Comparison of ENCODE assay signal across 33 cellular contexts in genomic region chr12:58079806-58080205, GRCh38.
"Had no signal": no experiment of that assay in that cellular context is flagged by ENCODE, and none has a peak within 500 bp of the region (broad histone marks: within the 10 kb centered on the region; RNA-seq: fewer than 3 reads in every experiment).

No MANE protein-coding gene starts in this region.

- H3K27ac Mint-ChIP-seq: activated CD8-positive, alpha-beta T cell treated with anti-CD3 and anti-CD28 coated beads for 36 hours; activated naive CD4-positive, alpha-beta T cell treated with anti-CD3 and anti-CD28 coated beads for 36 hours; activated naive CD4-positive, alpha-beta T cell treated with anti-CD3 and anti-CD28 coated beads, Interleukin-2, amount 50 U/mL, for 24 hours; activated naive CD8-positive, alpha-beta T cell treated with anti-CD3 and anti-CD28 coated beads for 36 hours; activated naive CD8-positive, alpha-beta T cell treated with anti-CD3 and anti-CD28 coated beads, Interleukin-2, amount 50 U/mL, for 24 hours; activated T-helper 1 cell treated with anti-CD3 and anti-CD28 coated beads, Interleukin-12 subunit alpha, Interleukin-12 subunit beta, Interleukin-2, Interleukin-4 antibody, amounts not matched to agents 30 ng/mL and 10 ng/mL and 1 ng/mL, durations not matched to agents 14 hours and 24 hours and 36 hours; activated T-helper 2 cell treated with anti-CD3 and anti-CD28 coated beads, Interferon-gamma antibody, Interleukin-2, Interleukin-4, amounts not matched to agents 10 μg/mL and 5 μg/mL and 100 μg/mL, durations not matched to agents 14 hours and 24 hours and 36 hours; effector memory CD8-positive, alpha-beta T cell; T-helper 17 cell; T-helper 2 cell treated with Interferon-gamma antibody and Interleukin-4, amounts not matched to agents 5 μg/mL and 100 μg/mL, for 36 hours; WTC11 had no signal

- H3K9me3 Mint-ChIP-seq: activated CD8-positive, alpha-beta T cell treated with anti-CD3 and anti-CD28 coated beads for 36 hours; activated naive CD4-positive, alpha-beta T cell treated with anti-CD3 and anti-CD28 coated beads for 36 hours; activated naive CD4-positive, alpha-beta T cell treated with anti-CD3 and anti-CD28 coated beads, Interleukin-2, amount 50 U/mL, for 24 hours; activated naive CD8-positive, alpha-beta T cell treated with anti-CD3 and anti-CD28 coated beads for 36 hours; activated naive CD8-positive, alpha-beta T cell treated with anti-CD3 and anti-CD28 coated beads, Interleukin-2, amount 50 U/mL, for 24 hours; activated T-helper 1 cell treated with anti-CD3 and anti-CD28 coated beads, Interleukin-12 subunit alpha, Interleukin-12 subunit beta, Interleukin-2, Interleukin-4 antibody, amounts not matched to agents 30 ng/mL and 10 ng/mL and 1 ng/mL, durations not matched to agents 14 hours and 24 hours and 36 hours; activated T-helper 2 cell treated with anti-CD3 and anti-CD28 coated beads, Interferon-gamma antibody, Interleukin-2, Interleukin-4, amounts not matched to agents 10 μg/mL and 5 μg/mL and 100 μg/mL, durations not matched to agents 14 hours and 24 hours and 36 hours; effector memory CD8-positive, alpha-beta T cell; T-helper 2 cell treated with Interferon-gamma antibody and Interleukin-4, amounts not matched to agents 5 μg/mL and 100 μg/mL, for 36 hours; WTC11 had no signal

- ATAC-seq: activated CD8-positive, alpha-beta T cell treated with anti-CD3 and anti-CD28 coated beads for 36 hours; activated naive CD8-positive, alpha-beta T cell treated with anti-CD3 and anti-CD28 coated beads, Interleukin-2, amount 50 U/mL, for 24 hours; body of pancreas; effector memory CD8-positive, alpha-beta T cell; T-helper 17 cell; WTC11 had no signal

- FAIRE-seq: colon, frontal cortex had no signal

- H3K36me3 ChIP-seq: adrenal gland, esophagus squamous epithelium had no signal

- H3K4me1 Mint-ChIP-seq: activated naive CD4-positive, alpha-beta T cell treated with anti-CD3 and anti-CD28 coated beads, Interleukin-2, amount 50 U/mL, for 24 hours; activated naive CD8-positive, alpha-beta T cell treated with anti-CD3 and anti-CD28 coated beads for 36 hours; activated naive CD8-positive, alpha-beta T cell treated with anti-CD3 and anti-CD28 coated beads, Interleukin-2, amount 50 U/mL, for 24 hours; T-helper 17 cell had no signal

- H3K27ac ChIP-seq: adrenal gland, body of pancreas, epithelial cell of prostate, esophagus squamous epithelium had no signal

- H3K4me3 ChIP-seq: adrenal gland, body of pancreas, esophagus squamous epithelium had no signal

- H3K4me3 Mint-ChIP-seq: activated CD8-positive, alpha-beta T cell treated with anti-CD3 and anti-CD28 coated beads for 36 hours; activated naive CD4-positive, alpha-beta T cell treated with anti-CD3 and anti-CD28 coated beads for 36 hours; activated naive CD4-positive, alpha-beta T cell treated with anti-CD3 and anti-CD28 coated beads, Interleukin-2, amount 50 U/mL, for 24 hours; activated naive CD8-positive, alpha-beta T cell treated with anti-CD3 and anti-CD28 coated beads for 36 hours; activated naive CD8-positive, alpha-beta T cell treated with anti-CD3 and anti-CD28 coated beads, Interleukin-2, amount 50 U/mL, for 24 hours; activated T-helper 1 cell treated with anti-CD3 and anti-CD28 coated beads, Interleukin-12 subunit alpha, Interleukin-12 subunit beta, Interleukin-2, Interleukin-4 antibody, amounts not matched to agents 30 ng/mL and 10 ng/mL and 1 ng/mL, durations not matched to agents 14 hours and 24 hours and 36 hours; effector memory CD8-positive, alpha-beta T cell; T-helper 17 cell; T-helper 2 cell treated with Interferon-gamma antibody and Interleukin-4, amounts not matched to agents 5 μg/mL and 100 μg/mL, for 36 hours; WTC11 had no signal

- H3K36me3 Mint-ChIP-seq: activated naive CD4-positive, alpha-beta T cell treated with anti-CD3 and anti-CD28 coated beads, Interleukin-2, amount 50 U/mL, for 24 hours; activated naive CD8-positive, alpha-beta T cell treated with anti-CD3 and anti-CD28 coated beads for 36 hours; WTC11 had no signal

- DNase-seq: activated CD4-positive, alpha-beta T cell treated with anti-CD3 and anti-CD28 coated beads for 48 hours; activated CD4-positive, alpha-beta T cell treated with anti-CD3 and anti-CD28 coated beads, Interleukin-2, amount 50 U/mL, for 1 hour; activated CD4-positive, alpha-beta T cell treated with anti-CD3 and anti-CD28 coated beads, Interleukin-2, amount 50 U/mL, for 48 hours; activated CD8-positive, alpha-beta memory T cell treated with anti-CD3 and anti-CD28 coated beads for 24 hours; activated CD8-positive, alpha-beta memory T cell treated with anti-CD3 and anti-CD28 coated beads, Interleukin-2, amount 50 U/mL, for 4 hours; activated CD8-positive, alpha-beta T cell treated with anti-CD3 and anti-CD28 coated beads for 36 hours; activated effector memory CD4-positive, alpha-beta T cell treated with anti-CD3 and anti-CD28 coated beads, Interleukin-2, amount 50 U/mL, for 16 hours; activated naive CD4-positive, alpha-beta T cell treated with anti-CD3 and anti-CD28 coated beads for 36 hours; activated naive CD8-positive, alpha-beta T cell treated with anti-CD3 and anti-CD28 coated beads for 36 hours; activated naive CD8-positive, alpha-beta T cell treated with anti-CD3 and anti-CD28 coated beads, Interleukin-2, amount 50 U/mL, for 24 hours; activated T-cell treated with anti-CD3 and anti-CD28 coated beads, Interleukin-2, amount 50 U/mL, for 1 hour; activated T-cell treated with anti-CD3 and anti-CD28 coated beads, Interleukin-2, amount 50 U/mL, for 48 hours; adrenal gland; amygdala; aorta; body of pancreas; cortex of kidney; dermis blood vessel endothelial cell; effector CD4-positive, alpha-beta T cell; effector memory CD8-positive, alpha-beta T cell; esophagus squamous epithelium; head of caudate nucleus; T-helper 1 cell; T-helper 17 cell; T1000 had no signal

- H3K9me3 ChIP-seq: adrenal gland, body of pancreas, esophagus squamous epithelium had no signal

- H3K4me1 ChIP-seq: adrenal gland, body of pancreas, esophagus squamous epithelium had no signal

- H3K27me3 ChIP-seq: adrenal gland, body of pancreas, esophagus squamous epithelium had no signal
